8 cellular contexts compared by ENCODE assay signal in the genomic region with DNA sequence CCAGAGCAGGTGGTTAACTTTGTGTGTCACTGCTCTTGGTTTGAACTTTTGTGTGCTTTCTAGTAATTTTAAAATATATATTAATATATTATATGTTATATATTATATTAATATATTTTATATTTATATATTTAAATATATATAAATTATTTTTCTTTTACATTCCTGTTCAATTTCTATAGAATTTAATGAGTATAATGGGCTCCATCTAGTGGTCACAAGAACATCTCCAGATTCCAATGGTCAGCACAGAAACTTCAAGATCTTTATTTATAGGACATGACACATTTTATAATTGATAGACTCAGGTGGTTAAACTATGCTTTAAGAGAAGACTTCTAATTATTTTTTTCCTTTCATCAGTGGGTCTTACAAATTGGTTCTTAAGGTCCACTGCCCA. TPM values are rescaled to one million over a fixed set of nuclear protein-coding genes. Genes with fewer than 3 reads are reported as not detected.
DNase-seq lines count a peak whose midpoint lies in the region; FAIRE-seq and TF ChIP-seq lines count a peak whose summit lies in the region.

No MANE protein-coding gene starts in this region.

- H3K27ac ChIP-seq in parathyroid adenoma, result no peak overlapping the region

- H3K79me2 ChIP-seq in parathyroid adenoma, result no peaks in the 10 kb centered on the region

- DNase-seq in GM06990 (ENCODE audit: extremely low read depth, insufficient read length), result no peak
- DNase-seq in NCI-H345 treated with DMSO at 0.1 percent for 48 hours (lab: John Stamatoyannopoulos, UW; ENCODE audit: unreplicated experiment), result peak; percentile 24
- DNase-seq in dedifferentiated amniotic fluid mesenchymal stem cell (ENCODE audit: extremely low spot score), result peak; percentile 31
- DNase-seq in GM12891 (ENCODE audit: insufficient read length, low spot score), result no peak
- DNase-seq in H7, result no peak
- DNase-seq in amygdala (lab: John Stamatoyannopoulos, UW), result no peak
- no peak for DNase-seq in KG1 (lab: John Stamatoyannopoulos, UW)

- no peak for TF ChIP-seq POLR2A in GM12891 (IDR thresholded peaks at IDR 0.05; ENCODE audit: low read depth, low read length)

- H3K27me3 ChIP-seq in GM06990 (replicated peaks; ENCODE audit: control insufficient read depth, insufficient read depth, low read length) (no peaks in the 10 kb centered on the region; the same call in 1 of the 2 replicates), parathyroid adenoma (ENCODE audit: control insufficient read depth, insufficient read depth, low read length) (no peaks in the 10 kb centered on the region), H7 (ENCODE audit: control insufficient read depth, insufficient read depth, low read length) (no peaks in the 10 kb centered on the region)

- H3K4me2 ChIP-seq in parathyroid adenoma (ENCODE audit: low read length), result no peak overlapping the region

- no peak overlapping the region for H3K4me3 ChIP-seq in GM06990 (replicated peaks; ENCODE audit: low read depth, low read length)
- H3K4me3 ChIP-seq in parathyroid adenoma (ENCODE audit: low read depth, low read length), result no peak overlapping the region
- no peak overlapping the region for H3K4me3 ChIP-seq in H7 (ENCODE audit: insufficient read depth, low read depth, low read length)

- FAIRE-seq in GM12891 (lab: Jason Lieb, UNC), result no peak

- H3K36me3 ChIP-seq in GM06990 (ENCODE audit: control insufficient read depth, insufficient read depth, low read length) (no peaks in the 10 kb centered on the region), parathyroid adenoma (ENCODE audit: control insufficient read depth, insufficient read depth, low read length) (no peaks in the 10 kb centered on the region), H7 (replicated peaks; ENCODE audit: control insufficient read depth, insufficient read depth, low read length) (no peaks in the 10 kb centered on the region)

- H3K9me3 ChIP-seq in parathyroid adenoma (ENCODE audit: control insufficient read depth, low read length), result no peaks in the 10 kb centered on the region

- H3K9ac ChIP-seq in parathyroid adenoma, result no peak overlapping the region

- H3K4me1 ChIP-seq in parathyroid adenoma, result peaks cover 26% of the 10 kb centered on the region

- TF ChIP-seq CTCF in GM06990 (IDR thresholded peaks at IDR 0.05; ENCODE audit: insufficient read depth, low read length, poor library complexity, severe bottlenecking), result peak; percentile 39
- peak; percentile 37 for TF ChIP-seq CTCF in parathyroid adenoma (IDR thresholded peaks at IDR 0.05)

- H2AFZ ChIP-seq in parathyroid adenoma, result no peak overlapping the region

TF ChIP-seq in GM12891, 5 proteins besides CTCF, POLR2A, EP300 and RAD21:
- TF ChIP-seq PAX5 (IDR thresholded peaks at IDR 0.05; ENCODE audit: insufficient read depth, low read length, severe bottlenecking), result no peak
- TF ChIP-seq POU2F2 (IDR thresholded peaks at IDR 0.05; ENCODE audit: low read depth, low read length), result no peak
- no peak for TF ChIP-seq POLR2AphosphoS5 (IDR thresholded peaks at IDR 0.05; ENCODE audit: low read depth, low read length)
- no peak for TF ChIP-seq SPI1 (IDR thresholded peaks at IDR 0.05; ENCODE audit: low read depth, low read length)
- TF ChIP-seq TAF1 (IDR thresholded peaks at IDR 0.05; ENCODE audit: low read depth, low read length), result no peak
TF ChIP-seq in GM12891: peak in this region for 0.

RNA-seq across cellular contexts. Expression of a gene that starts 39.1 kb away (rescaled TPM):
- 0.09 TPM for polyA plus RNA-seq in GM12891 (2012; ENCODE audit: low read depth, missing spikeins)
- 15.0 and 18.0 TPM in 2 replicates for total RNA-seq in H7 (2014; rRNA removed; shearing (Covaris generic))

Comparison
In these comparisons a context has a peak if more than half of its experiments do, and no peak if none do; other contexts are left out.
1. DNase-seq: peak in NCI-H345 treated with DMSO at 0.1 percent for 48 hours (single experiment) and dedifferentiated amniotic fluid mesenchymal stem cell (single experiment); none in GM06990 (single experiment), GM12891 (single experiment), H7 (single experiment), amygdala (0 of 56) and KG1 (single experiment).